ENCODE assay signal across 17 cellular contexts in the genomic region with DNA sequence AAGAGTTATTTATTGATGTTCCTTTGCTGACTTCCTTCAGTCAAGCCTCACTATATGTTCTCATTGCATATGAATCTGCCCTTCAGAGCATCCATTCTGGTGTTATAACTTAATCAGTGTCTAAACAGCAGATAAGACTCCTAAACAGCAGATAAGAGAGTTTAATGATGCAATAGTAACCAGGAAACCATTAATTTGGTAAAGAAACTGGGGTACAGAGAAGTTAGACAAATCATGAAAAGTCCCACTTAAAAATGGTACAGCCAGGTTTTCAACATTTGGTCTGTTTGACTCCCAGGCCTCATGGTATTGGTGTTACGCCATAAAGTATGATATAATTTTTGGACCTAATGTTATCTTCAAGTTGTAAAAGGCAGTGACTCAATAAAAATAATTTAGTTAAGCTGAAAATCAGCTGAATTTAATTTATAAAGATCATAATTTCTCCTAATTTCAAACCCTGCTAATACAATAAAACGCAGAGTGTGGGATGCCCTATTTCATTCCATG.
A peak's percentile ranks its signal among the peaks of the same experiment; 100 is the strongest.
DNase-seq lines count a peak whose midpoint lies in the region; ATAC-seq and TF ChIP-seq lines count a peak whose summit lies in the region.
"Had no signal": no experiment of that assay in that cellular context is flagged by ENCODE, and none has a peak within 500 bp of the region (broad histone marks: within the 10 kb centered on the region; RNA-seq: fewer than 3 reads in every experiment).

No MANE protein-coding gene starts in this region.

- POLR2A ChIA-PET in SK-N-SH (lab: Yijun Ruan, JAX): no interaction called here

- intact Hi-C loops in heart left ventricle (cut with DNase I) (loop anchor here in 1 of 10 donors (5.0 kb wide), 1 partner anchor 72 kb away; no protein-coding TSS in a partner anchor), Right ventricle myocardium superior (cut with DNase I) (no loop called here)

- H4K20me1 ChIP-seq in SK-N-SH (ENCODE audit: insufficient read depth): peaks cover 98% of the 10 kb centered on the region
- H4K20me1 ChIP-seq: BLaER1 had no signal

- no peaks in the 10 kb centered on the region for H3K9me2 ChIP-seq in SK-N-SH

- no peak for TF ChIP-seq EP300 in SK-N-SH (IDR thresholded peaks at IDR 0.05; ENCODE audit: borderline replicate concordance in 1 of 2, low read depth in 1 of 2, low read length in 1 of 2)

- no peak for DNase-seq in heart left ventricle
- no peak for DNase-seq in Right ventricle myocardium superior
- peak; percentile 9 for DNase-seq in SK-N-SH
- DNase-seq in fibroblast of the aortic adventitia (ENCODE audit: low read depth): peak; percentile 67
- no peak for DNase-seq in activated CD8-positive, alpha-beta memory T cell treated with anti-CD3 and anti-CD28 coated beads, Interleukin-2, amount 50 U/mL, for 4 hours
- DNase-seq: 8988T, Karpas-422, MM.1S, NCI-H1105, NCI-H1694 treated with DMSO at 0.1 percent for 48 hours, NCI-H69, PC-3 had no signal

- H3K9me3 ChIP-seq in heart left ventricle: no peaks in the 10 kb centered on the region
- no peaks in the 10 kb centered on the region for H3K9me3 ChIP-seq in SK-N-SH
- no peaks in the 10 kb centered on the region for H3K9me3 ChIP-seq in skeletal muscle tissue (ENCODE audit: control insufficient read depth in 3 of 3, low read length in 3 of 3)
- H3K9me3 ChIP-seq: BLaER1 had no signal

- H3K4me3 ChIP-seq in heart left ventricle (no peak overlapping the region), SK-N-SH (ENCODE audit: low read depth in 2 of 2, low read length in 1 of 2) (no peak overlapping the region), fibroblast of the aortic adventitia (ENCODE audit: low read depth, low read length) (no peak overlapping the region), skeletal muscle tissue (ENCODE audit: low read length in 3 of 3) (no peak overlapping the region)
- H3K4me3 ChIP-seq: BLaER1 had no signal

- no peak for TF ChIP-seq RAD21 in SK-N-SH (IDR thresholded peaks at IDR 0.05; ENCODE audit: low read length)

- CTCF ChIA-PET in SK-N-SH (lab: Yijun Ruan, JAX): interaction anchor here (1.0 to 1.3 kb wide), 2 partner anchors 57 to 82 kb away, joined by 3 read pairs; no protein-coding TSS in a partner anchor

- no peak for TF ChIP-seq POLR2A in heart left ventricle (IDR thresholded peaks at IDR 0.05)

- ATAC-seq in heart left ventricle (peak in 1 of 4 donors; percentile 29), Right ventricle myocardium superior (ENCODE audit: poor library complexity) (no peak), GM18858 (IDR thresholded peaks at IDR 0.05; ENCODE audit: unreplicated experiment) (no peak), GM18867 (IDR thresholded peaks at IDR 0.05; ENCODE audit: unreplicated experiment) (no peak)
- ATAC-seq: HCT116, PC-3 had no signal

- H3K27me3 ChIP-seq in heart left ventricle (no peaks in the 10 kb centered on the region), SK-N-SH (ENCODE audit: insufficient read depth) (no peaks in the 10 kb centered on the region), skeletal muscle tissue (ENCODE audit: control insufficient read depth in 3 of 3, insufficient read depth in 3 of 3, low read length in 3 of 3) (no peaks in the 10 kb centered on the region)
- H3K27me3 ChIP-seq: BLaER1 had no signal

- WGBS in heart left ventricle, 4 donors: 78 to 90% (median 85%) methylated on average over 2 of the region's 2 CpGs
- WGBS in SK-N-SH (ENCODE audit: low lambda C conversion rate): 87% methylated on average over 2 of the region's 2 CpGs

- peaks cover 100% of the 10 kb centered on the region for H3K79me2 ChIP-seq in SK-N-SH (ENCODE audit: insufficient read depth)

- peaks cover 58% of the 10 kb centered on the region for H3F3A ChIP-seq in SK-N-SH (replicated peaks; ENCODE audit: insufficient read depth)

- no peak for TF ChIP-seq CTCF in heart left ventricle (IDR thresholded peaks at IDR 0.05)
- TF ChIP-seq CTCF in SK-N-SH (IDR thresholded peaks at IDR 0.05): no peak
- TF ChIP-seq CTCF in fibroblast of the aortic adventitia (IDR thresholded peaks at IDR 0.05; ENCODE audit: insufficient read depth, low read length): no peak

- H3K4me2 ChIP-seq in SK-N-SH: no peak overlapping the region
- H3K4me2 ChIP-seq: BLaER1 had no signal

- H3K4me1 ChIP-seq in heart left ventricle (peaks cover 0 to 86% (median 63%) of the 10 kb centered on the region in 12 donors), SK-N-SH (ENCODE audit: control insufficient read depth in 1 of 2, insufficient read depth in 2 of 2, low read depth in 1 of 2, low read length in 1 of 2) (peaks cover 10 to 50% of the 10 kb centered on the region in 2 experiments; a peak in 3 of 4 replicates), skeletal muscle tissue (ENCODE audit: control insufficient read depth in 3 of 3, insufficient read depth in 3 of 3, low read length in 3 of 3) (peaks cover 34 to 49% (median 48%) of the 10 kb centered on the region in 3 donors)

- H2AFZ ChIP-seq in SK-N-SH (ENCODE audit: low read depth): no peak overlapping the region

- H3K9ac ChIP-seq in SK-N-SH (no peak overlapping the region), skeletal muscle tissue (ENCODE audit: low read depth in 1 of 3, low read length in 3 of 3) (no peak overlapping the region)
- H3K9ac ChIP-seq: BLaER1 had no signal

- peak overlapping the region in 10 of 12 donors; percentile 23 to 78 (median 67) for H3K27ac ChIP-seq in heart left ventricle
- no peak overlapping the region; a peak in 2 of 4 replicates for H3K27ac ChIP-seq in SK-N-SH (ENCODE audit: low read depth in 2 of 2, low read length in 1 of 2)
- H3K27ac ChIP-seq in skeletal muscle tissue (ENCODE audit: low read depth, low read length): peak overlapping the region; percentile 88
- H3K27ac ChIP-seq: BLaER1 had no signal

- no peaks in the 10 kb centered on the region for H3K36me3 ChIP-seq in heart left ventricle
- peaks cover 0 to 3% of the 10 kb centered on the region in 2 experiments for H3K36me3 ChIP-seq in SK-N-SH (replicated peaks in 1 of 2; ENCODE audit: control insufficient read depth in 1 of 2, insufficient read depth in 2 of 2, low read length in 1 of 2)
- H3K36me3 ChIP-seq in skeletal muscle tissue (ENCODE audit: control insufficient read depth in 3 of 3, insufficient read depth in 3 of 3, low read length in 3 of 3): no peaks in the 10 kb centered on the region
- H3K36me3 ChIP-seq: BLaER1 had no signal

TF ChIP-seq in SK-N-SH, 30 proteins besides CTCF, POLR2A, EP300 and RAD21:
- TF ChIP-seq NRF1 (IDR thresholded peaks at IDR 0.05; ENCODE audit: low read depth, low read length) (no peak), GATA2 (CRISPR knock-in tag; IDR thresholded peaks at IDR 0.05) (0 out of 2 replicates have a peak, but pooled peaks have one; percentile 11)

Comparison
In these comparisons a context has a peak if more than half of its experiments do, and no peak if none do; other contexts are left out.
1. DNase-seq: peak in SK-N-SH (single experiment) and fibroblast of the aortic adventitia (single experiment); none in heart left ventricle (0 of 5), Right ventricle myocardium superior (single experiment) and activated CD8-positive, alpha-beta memory T cell treated with anti-CD3 and anti-CD28 coated beads, Interleukin-2, amount 50 U/mL, for 4 hours (single experiment).
2. H3K27ac ChIP-seq: peak in heart left ventricle (10 of 12) and skeletal muscle tissue (single experiment); none in SK-N-SH (0 of 2).